Comparison of ENCODE assay signal across 25 cellular contexts in genomic region chr3:122342803-122343202, GRCh38. TPM values are rescaled to one million over a fixed set of nuclear protein-coding genes. Genes with fewer than 3 reads are reported as not detected.
DNase-seq lines count a peak whose midpoint lies in the region; ATAC-seq and TF ChIP-seq lines count a peak whose summit lies in the region.
"Had no signal": no experiment of that assay in that cellular context is flagged by ENCODE, and none has a peak within 500 bp of the region (broad histone marks: within the 10 kb centered on the region; RNA-seq: fewer than 3 reads in every experiment).

No MANE protein-coding gene starts in this region.

- CTCF ChIA-PET in WTC11 (lab: Charles Lee): no interaction called here

- ATAC-seq in WTC11 (no peak), esophagus mucosa (peak; percentile 53)
- ATAC-seq: GM12878 had no signal

- H3K4me1 Mint-ChIP-seq in WTC11: no peaks in the 10 kb centered on the region
- H3K4me1 Mint-ChIP-seq: CD14-positive monocyte; CD4-positive, alpha-beta memory T cell; CD4-positive, CD25-positive, alpha-beta regulatory T cell; CD8-positive, alpha-beta memory T cell had no signal

- no peak for DNase-seq in WTC11 (ENCODE audit: low spot score)
- peak; percentile 62 for DNase-seq in epithelial cell of esophagus (ENCODE audit: low read depth)
- DNase-seq in NCI-H1694 treated with DMSO at 0.1 percent for 48 hours (lab: John Stamatoyannopoulos, UW): no peak
- no peak for DNase-seq in activated CD4-positive, alpha-beta T cell treated with anti-CD3 and anti-CD28 coated beads, Interleukin-2, amount 50 U/mL, for 4 hours
- DNase-seq: 8988T; ACHN; BE2C; C1 segment of cervical spinal cord; CD4-positive, alpha-beta memory T cell; CD4-positive, CD25-positive, alpha-beta regulatory T cell; CD8-positive, alpha-beta memory T cell; COR-L47; DMS 273 treated with DMSO at 0.1 percent for 48 hours; DMS153; DMS53; DMS79; DND-41; EL; GDM1 had no signal

- peaks cover 5% of the 10 kb centered on the region for H3K27me3 Mint-ChIP-seq in WTC11 (ENCODE audit: low read depth)

- no peak overlapping the region for H3K4me3 Mint-ChIP-seq in WTC11
- H3K4me3 Mint-ChIP-seq: CD14-positive monocyte; CD4-positive, alpha-beta memory T cell; CD4-positive, CD25-positive, alpha-beta regulatory T cell; CD8-positive, alpha-beta memory T cell had no signal

- no peak for TF ChIP-seq CTCF in WTC11 (IDR thresholded peaks at IDR 0.05)
- TF ChIP-seq CTCF in epithelial cell of esophagus (IDR thresholded peaks at IDR 0.05; ENCODE audit: insufficient read depth, low read depth, low read length, missing control alignments): no peak

- POLR2A ChIA-PET in WTC11 (lab: Charles Lee): no interaction called here

- no peak overlapping the region for H3K4me3 ChIP-seq in epithelial cell of esophagus (ENCODE audit: low read length)
- H3K4me3 ChIP-seq: BLaER1, GM12878 had no signal

- peaks cover 23% of the 10 kb centered on the region for H3K9me3 Mint-ChIP-seq in WTC11
- H3K9me3 Mint-ChIP-seq: CD8-positive, alpha-beta memory T cell had no signal

- H3K36me3 Mint-ChIP-seq in WTC11: peaks cover 3% of the 10 kb centered on the region; the same call in 1 of the 2 replicates
- H3K36me3 Mint-ChIP-seq: CD4-positive, alpha-beta memory T cell; CD4-positive, CD25-positive, alpha-beta regulatory T cell had no signal

- H3K27ac Mint-ChIP-seq in WTC11: no peak overlapping the region
- H3K27ac Mint-ChIP-seq: CD4-positive, alpha-beta memory T cell; CD4-positive, CD25-positive, alpha-beta regulatory T cell; CD8-positive, alpha-beta memory T cell had no signal

TF ChIP-seq in WTC11, 78 proteins besides CTCF, POLR2A, EP300 and RAD21:
- TF ChIP-seq, protein P1, sequence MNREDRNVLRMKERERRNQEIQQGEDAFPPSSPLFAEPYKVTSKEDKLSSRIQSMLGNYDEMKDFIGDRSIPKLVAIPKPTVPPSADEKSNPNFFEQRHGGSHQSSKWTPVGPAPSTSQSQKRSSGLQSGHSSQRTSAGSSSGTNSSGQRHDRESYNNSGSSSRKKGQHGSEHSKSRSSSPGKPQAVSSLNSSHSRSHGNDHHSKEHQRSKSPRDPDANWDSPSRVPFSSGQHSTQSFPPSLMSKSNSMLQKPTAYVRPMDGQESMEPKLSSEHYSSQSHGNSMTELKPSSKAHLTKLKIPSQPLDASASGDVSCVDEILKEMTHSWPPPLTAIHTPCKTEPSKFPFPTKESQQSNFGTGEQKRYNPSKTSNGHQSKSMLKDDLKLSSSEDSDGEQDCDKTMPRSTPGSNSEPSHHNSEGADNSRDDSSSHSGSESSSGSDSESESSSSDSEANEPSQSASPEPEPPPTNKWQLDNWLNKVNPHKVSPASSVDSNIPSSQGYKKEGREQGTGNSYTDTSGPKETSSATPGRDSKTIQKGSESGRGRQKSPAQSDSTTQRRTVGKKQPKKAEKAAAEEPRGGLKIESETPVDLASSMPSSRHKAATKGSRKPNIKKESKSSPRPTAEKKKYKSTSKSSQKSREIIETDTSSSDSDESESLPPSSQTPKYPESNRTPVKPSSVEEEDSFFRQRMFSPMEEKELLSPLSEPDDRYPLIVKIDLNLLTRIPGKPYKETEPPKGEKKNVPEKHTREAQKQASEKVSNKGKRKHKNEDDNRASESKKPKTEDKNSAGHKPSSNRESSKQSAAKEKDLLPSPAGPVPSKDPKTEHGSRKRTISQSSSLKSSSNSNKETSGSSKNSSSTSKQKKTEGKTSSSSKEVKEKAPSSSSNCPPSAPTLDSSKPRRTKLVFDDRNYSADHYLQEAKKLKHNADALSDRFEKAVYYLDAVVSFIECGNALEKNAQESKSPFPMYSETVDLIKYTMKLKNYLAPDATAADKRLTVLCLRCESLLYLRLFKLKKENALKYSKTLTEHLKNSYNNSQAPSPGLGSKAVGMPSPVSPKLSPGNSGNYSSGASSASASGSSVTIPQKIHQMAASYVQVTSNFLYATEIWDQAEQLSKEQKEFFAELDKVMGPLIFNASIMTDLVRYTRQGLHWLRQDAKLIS (CRISPR knock-in tag; IDR thresholded peaks at IDR 0.05; ENCODE audit: borderline replicate concordance): no peak
- TF ChIP-seq ZNF121 (CRISPR knock-in tag; IDR thresholded peaks at IDR 0.05): peak; percentile 52; the same call in 1 of the 2 replicates
TF ChIP-seq in WTC11: peak in this region for 1.

RNA-seq across cellular contexts. Expression of gene CSTA, which starts 17.8 kb away (rescaled TPM):
- not detected in 3 replicates for total RNA-seq in WTC11 (2021)
- total RNA-seq in esophagus mucosa: 2,321 TPM
- total RNA-seq: CD4-positive, CD25-positive, alpha-beta regulatory T cell; Daoy; G401 had no signal

RNA-seq across cellular contexts. Expression of gene MIX23, which starts 40.2 kb away (rescaled TPM):
- total RNA-seq in WTC11 (2021): 78.0 to 81.7 TPM (median 80.9 TPM) in 3 replicates
- total RNA-seq in esophagus mucosa: 43.3 TPM

RNA-seq across cellular contexts. Expression of gene FAM162A, which starts 41.2 kb away (rescaled TPM):
- total RNA-seq in WTC11 (2021): 83.9 to 141 TPM (median 128 TPM) in 3 replicates
- total RNA-seq in esophagus mucosa: 106 TPM

Comparison
In these comparisons a context has a peak if more than half of its experiments do, and no peak if none do; other contexts are left out.
1. RNA of gene CSTA, which starts 17.8 kb away (total RNA-seq): 2,321 TPM in esophagus mucosa (single experiment); not detected in WTC11; every median in the first group is over 1,000 times any median in the second.